Comparison of ENCODE assay signal across 27 cellular contexts in genomic region chr6:3428247-3428646, GRCh38. TPM values are rescaled to one million over a fixed set of nuclear protein-coding genes. Genes with fewer than 3 reads are reported as not detected.
DNase-seq lines count a peak whose midpoint lies in the region; ATAC-seq and TF ChIP-seq lines count a peak whose summit lies in the region.
"Had no signal": no experiment of that assay in that cellular context is flagged by ENCODE, and none has a peak within 500 bp of the region (broad histone marks: within the 10 kb centered on the region; RNA-seq: fewer than 3 reads in every experiment).

No MANE protein-coding gene starts in this region.

- H3K4me2 ChIP-seq in trophoblast cell (ENCODE audit: low read length): no peak overlapping the region
- H3K4me2 ChIP-seq: A549 had no signal

- H3K36me3 Mint-ChIP-seq in type B pancreatic cell (peaks cover 7% of the 10 kb centered on the region), natural killer cell (no peaks in the 10 kb centered on the region)
- H3K36me3 Mint-ChIP-seq in activated naive CD4-positive, alpha-beta T cell treated with anti-CD3 and anti-CD28 coated beads, Interleukin-2, amount 50 U/mL, for 72 hours: no peaks in the 10 kb centered on the region

- TF ChIP-seq CTCF in RWPE1 (conservative IDR thresholded peaks at IDR 0.05; ENCODE audit: low read depth) (no peak), type B pancreatic cell (conservative IDR thresholded peaks at IDR 0.05) (no peak), natural killer cell (IDR thresholded peaks at IDR 0.05) (no peak)

- H3K14ac ChIP-seq in trophoblast cell (ENCODE audit: low read length): no peak overlapping the region

- H3K9me3 ChIP-seq in trophoblast cell (ENCODE audit: insufficient read depth, low read depth, low read length): no peaks in the 10 kb centered on the region
- H3K9me3 ChIP-seq: A549; BLaER1 treated with 17β-estradiol and CSF1 and Interleukin-3, amounts not matched to agents 10 nM and 100 nM; SJCRH30 had no signal

- H2AFZ ChIP-seq in trophoblast cell (ENCODE audit: insufficient read depth, low read length, poor library complexity): no peak overlapping the region

- no peak overlapping the region for H2AK5ac ChIP-seq in trophoblast cell (ENCODE audit: low read length)

- no peaks in the 10 kb centered on the region for H3K9me3 Mint-ChIP-seq in type B pancreatic cell
- H3K9me3 Mint-ChIP-seq in activated naive CD4-positive, alpha-beta T cell treated with anti-CD3 and anti-CD28 coated beads, Interleukin-2, amount 50 U/mL, for 72 hours: no peaks in the 10 kb centered on the region
- no peaks in the 10 kb centered on the region for H3K9me3 Mint-ChIP-seq in natural killer cell
- H3K9me3 Mint-ChIP-seq: CD4-positive, alpha-beta T cell had no signal

- peak overlapping the region; percentile 60 for H3K4ac ChIP-seq in trophoblast cell (ENCODE audit: low read depth, low read length)

- no peak overlapping the region for H2BK12ac ChIP-seq in trophoblast cell (ENCODE audit: low read length)

- H3K4me3 Mint-ChIP-seq in type B pancreatic cell (no peak overlapping the region), natural killer cell (no peak overlapping the region)
- H3K4me3 Mint-ChIP-seq: CD4-positive, alpha-beta T cell had no signal

- H3K36me3 ChIP-seq in trophoblast cell (ENCODE audit: control insufficient read depth in 1 of 2, insufficient read depth in 2 of 2, low read length in 2 of 2): peaks cover 0 to 3% of the 10 kb centered on the region in 2 experiments
- H3K36me3 ChIP-seq: BLaER1 treated with 17β-estradiol and CSF1 and Interleukin-3, amounts not matched to agents 10 nM and 100 nM; SJCRH30 had no signal

- peak overlapping the region; percentile 33 for H3K18ac ChIP-seq in trophoblast cell (ENCODE audit: low read length)

- peaks cover 23 to 30% of the 10 kb centered on the region in 2 experiments for H3K4me1 ChIP-seq in trophoblast cell (ENCODE audit: control insufficient read depth in 1 of 2, insufficient read depth in 2 of 2, low read length in 2 of 2)
- H3K4me1 ChIP-seq: SJCRH30 had no signal

- no peak overlapping the region for H3K23ac ChIP-seq in trophoblast cell (ENCODE audit: low read length)

- H2BK120ac ChIP-seq in trophoblast cell (ENCODE audit: insufficient read depth, low read length, poor library complexity): no peak overlapping the region

- POLR2A ChIA-PET in RWPE1 (lab: Yijun Ruan, JAX; ENCODE audit: low non-redundant PET): no interaction called here

- H3K79me2 ChIP-seq in trophoblast cell (ENCODE audit: control insufficient read depth, insufficient read depth, low read length, poor library complexity): peaks cover 7% of the 10 kb centered on the region

- H3K4me1 Mint-ChIP-seq in type B pancreatic cell (ENCODE audit: unreplicated experiment) (peaks cover 66% of the 10 kb centered on the region), natural killer cell (no peaks in the 10 kb centered on the region)

- H3K79me1 ChIP-seq in trophoblast cell (ENCODE audit: low read length): peaks cover 15% of the 10 kb centered on the region

- peak; percentile 30 for ATAC-seq in esophagus mucosa
- ATAC-seq in GM18907 (IDR thresholded peaks at IDR 0.05; ENCODE audit: unreplicated experiment): no peak
- ATAC-seq in activated naive CD4-positive, alpha-beta T cell treated with anti-CD3 and anti-CD28 coated beads, Interleukin-2, amount 50 U/mL, for 72 hours: no peak
- ATAC-seq in natural killer cell: no peak
- ATAC-seq: A549, GM12878, HepG2, Right ventricle myocardium inferior, SK-N-SH treated with all-trans-retinoic acid at 6 μM for 48 hours had no signal

- peak overlapping the region; percentile 66 for H3K27ac ChIP-seq in RWPE1
- H3K27ac ChIP-seq in trophoblast cell (ENCODE audit: low read depth, low read length): no peak overlapping the region
- H3K27ac ChIP-seq: BLaER1 treated with 17β-estradiol and CSF1 and Interleukin-3, amounts not matched to agents 10 nM and 100 nM; SJCRH30 had no signal

- CTCF ChIA-PET in RWPE1 (lab: Yijun Ruan, JAX): interaction anchor here (0.9 kb wide), 1 partner anchor 13 kb away, joined by 3 read pairs; no protein-coding TSS in a partner anchor

- no peak overlapping the region for H4K91ac ChIP-seq in trophoblast cell (ENCODE audit: low read depth, low read length)

- no peak overlapping the region for H4K8ac ChIP-seq in trophoblast cell (ENCODE audit: low read depth, low read length)

- H3K27ac Mint-ChIP-seq in type B pancreatic cell (peak overlapping the region; percentile 75), natural killer cell (no peak overlapping the region)
- H3K27ac Mint-ChIP-seq in activated naive CD4-positive, alpha-beta T cell treated with anti-CD3 and anti-CD28 coated beads, Interleukin-2, amount 50 U/mL, for 72 hours: no peak overlapping the region
- H3K27ac Mint-ChIP-seq: CD4-positive, alpha-beta T cell had no signal

- H4K12ac ChIP-seq in trophoblast cell (ENCODE audit: low read depth, low read length): no peak overlapping the region

- no peak overlapping the region for H3K4me3 ChIP-seq in trophoblast cell (ENCODE audit: low read depth, low read length)
- H3K4me3 ChIP-seq: A549; BLaER1 treated with 17β-estradiol and CSF1 and Interleukin-3, amounts not matched to agents 10 nM and 100 nM; GM12878; SJCRH30 had no signal

- H3K27me3 Mint-ChIP-seq in type B pancreatic cell (no peaks in the 10 kb centered on the region), natural killer cell (ENCODE audit: low read depth in 2 of 2) (peaks cover 16 to 31% of the 10 kb centered on the region in 2 donors)
- H3K27me3 Mint-ChIP-seq: CD4-positive, alpha-beta T cell had no signal

- intact Hi-C loops in natural killer cell (cut with micrococcal nuclease): no loop called here

- H2BK5ac ChIP-seq in trophoblast cell (ENCODE audit: low read depth, low read length, poor library complexity): no peak overlapping the region

- no peak overlapping the region for H3K9ac ChIP-seq in trophoblast cell (ENCODE audit: low read length)
- H3K9ac ChIP-seq: BLaER1 treated with 17β-estradiol and CSF1 and Interleukin-3, amounts not matched to agents 10 nM and 100 nM had no signal

- WGBS in trophoblast cell (ENCODE audit: extremely low coverage, insufficient coverage, insufficient read length): no CpG with 5 or more reads among the region's 4 CpGs

- DNase-seq in RWPE1 (ENCODE audit: low spot score) (no peak), trophoblast cell (no peak), type B pancreatic cell (ENCODE audit: extremely low spot score, unreplicated experiment) (no peak), natural killer cell (no peak)
- DNase-seq in activated naive CD4-positive, alpha-beta T cell treated with anti-CD3 and anti-CD28 coated beads, Interleukin-2, amount 50 U/mL, for 72 hours (ENCODE audit: low spot score in 2 of 2): no peak
- DNase-seq: AML-193; CD4-positive, alpha-beta T cell; GDM1; H7; Kasumi-1; MV-4-11; NCI-H1105; NCI-H1436 treated with DMSO at 0.1 percent for 48 hours; NCI-H1930; NCI-H2107; NCI-H446; NCI-H524 treated with DMSO at 0.1 percent for 48 hours; NCI-H774; SJCRH30 had no signal

- H3K27me3 ChIP-seq in trophoblast cell (ENCODE audit: insufficient read depth, low read length): no peaks in the 10 kb centered on the region
- H3K27me3 ChIP-seq: BLaER1 treated with 17β-estradiol and CSF1 and Interleukin-3, amounts not matched to agents 10 nM and 100 nM; SJCRH30 had no signal

RNA-seq across cellular contexts. Expression of gene SLC22A23, which starts 28.6 kb away (rescaled TPM):
- total RNA-seq in esophagus mucosa: 36.3 TPM
- polyA plus RNA-seq in trophoblast cell (2013): 29.8 and 31.6 TPM in 2 replicates
- total RNA-seq in type B pancreatic cell (ENCODE audit: low replicate concordance): 36.6 and 52.7 TPM in 2 replicates
- total RNA-seq in activated naive CD4-positive, alpha-beta T cell treated with anti-CD3 and anti-CD28 coated beads, Interleukin-2, amount 50 U/mL, for 72 hours: under 1 TPM; 0.27 to 0.72 TPM
- total RNA-seq in natural killer cell: under 1 TPM; 0.24 to 0.79 (median 0.38) TPM

Comparison
In these comparisons a context has a peak if more than half of its experiments do, and no peak if none do; other contexts are left out.
1. RNA of gene SLC22A23, which starts 28.6 kb away (total RNA-seq): 36.6 to 52.7 TPM in type B pancreatic cell and 36.3 TPM in esophagus mucosa (single experiment); 0.27 to 0.72 TPM in activated naive CD4-positive, alpha-beta T cell treated with anti-CD3 and anti-CD28 coated beads, Interleukin-2, amount 50 U/mL, for 72 hours and 0.24 to 0.79 TPM in natural killer cell; every median in the first group is over 10 times any median in the second.